Comparison of ENCODE assay signal across 22 cellular contexts in the genomic region with DNA sequence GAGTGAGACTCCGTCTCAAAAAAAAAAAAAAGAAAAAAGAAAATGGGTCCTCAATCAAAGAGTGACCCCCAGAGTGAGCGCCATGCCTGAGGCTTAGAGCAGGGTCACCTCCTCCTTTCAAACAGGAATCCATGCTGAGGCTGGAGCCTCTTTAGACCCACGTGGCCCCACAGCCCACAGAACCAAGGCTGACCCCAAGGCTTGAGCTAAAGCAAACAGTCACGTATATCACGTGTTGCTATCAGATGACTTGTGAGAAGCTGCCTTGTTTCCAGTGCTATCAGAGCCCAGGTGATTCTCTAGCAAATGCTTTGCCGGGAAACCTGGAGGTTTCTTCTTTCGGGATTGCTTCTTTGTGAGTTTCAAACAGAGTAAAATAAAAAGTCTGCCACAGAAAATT. TPM values are rescaled to one million over a fixed set of nuclear protein-coding genes. Genes with fewer than 3 reads are reported as not detected.
DNase-seq lines count a peak whose midpoint lies in the region; ATAC-seq, FAIRE-seq and TF ChIP-seq lines count a peak whose summit lies in the region.
"Had no signal": no experiment of that assay in that cellular context is flagged by ENCODE, and none has a peak within 500 bp of the region (broad histone marks: within the 10 kb centered on the region; RNA-seq: fewer than 3 reads in every experiment).

No MANE protein-coding gene starts in this region.

- H3K4me1 Mint-ChIP-seq in nephron progenitor cell: peaks cover 17% of the 10 kb centered on the region
- H3K4me1 Mint-ChIP-seq: memory B cell; naive thymus-derived CD4-positive, alpha-beta T cell had no signal

- peak overlapping the region; percentile 33; the same call in 1 of the 2 replicates for H3K9ac ChIP-seq in HepG2 (ENCODE audit: insufficient read depth, low read depth, low read length)

- no TSS peak for BruUV-seq in HepG2 (replicated peaks; lab: Mats Ljungman, UMichigan)

- POLR2A ChIA-PET in HepG2 (lab: Yijun Ruan, JAX): interaction anchor here (1.7 to 1.9 kb wide), 2 partner anchors 11 to 16 kb away, joined by 5 read pairs; no protein-coding TSS in a partner anchor

- H3K4me3 ChIP-seq in HepG2 (replicated peaks in 1 of 3; ENCODE audit: insufficient read depth in 1 of 3, low read depth in 2 of 3, low read length in 3 of 3) (no peak overlapping the region), right lobe of liver (no peak overlapping the region), body of pancreas (no peak overlapping the region)
- H3K4me3 ChIP-seq: breast epithelium, uterus had no signal

- 33% methylated on average over 7 of the region's 7 CpGs for WGBS in HepG2 (ENCODE audit: low lambda C conversion rate)
- WGBS in right lobe of liver (ENCODE audit: insufficient coverage, low coverage, low lambda C conversion rate, missing lambda C conversion rate): 44% methylated on average over 6 of the region's 7 CpGs
- 42 to 46% methylated on average over 7 of the region's 7 CpGs for WGBS in body of pancreas, 2 donors

- H3K27me3 ChIP-seq in HepG2 (ENCODE audit: control insufficient read depth in 1 of 2, insufficient read depth in 2 of 2, low read length in 2 of 2) (no peaks in the 10 kb centered on the region), right lobe of liver (no peaks in the 10 kb centered on the region), body of pancreas (no peaks in the 10 kb centered on the region)
- H3K27me3 ChIP-seq: breast epithelium, uterus had no signal

- no peaks in the 10 kb centered on the region for H3K79me2 ChIP-seq in HepG2 (ENCODE audit: insufficient read depth, low read length)

- intact Hi-C loops in HepG2 (cut with micrococcal nuclease; ENCODE audit: unreplicated experiment) (no loop called here), right lobe of liver (cut with DNase I) (no loop called here), body of pancreas (cut with DNase I) (no loop called here)

- FAIRE-seq in HepG2 (lab: Jason Lieb, UNC): no peak
- FAIRE-seq: H1 had no signal

- no peak for TF ChIP-seq CTCF in HepG2 (CRISPR knock-in tag; IDR thresholded peaks at IDR 0.05)
- TF ChIP-seq CTCF in right lobe of liver (IDR thresholded peaks at IDR 0.05): no peak
- no peak for TF ChIP-seq CTCF in body of pancreas (IDR thresholded peaks at IDR 0.05)
- TF ChIP-seq CTCF in nephron progenitor cell (IDR thresholded peaks at IDR 0.05): no peak

- H3K4me1 ChIP-seq in HepG2 (ENCODE audit: insufficient read depth, low read length): peaks cover 16% of the 10 kb centered on the region
- no peaks in the 10 kb centered on the region for H3K4me1 ChIP-seq in right lobe of liver
- no peaks in the 10 kb centered on the region for H3K4me1 ChIP-seq in body of pancreas
- H3K4me1 ChIP-seq: breast epithelium, uterus had no signal

- H3K36me3 ChIP-seq in HepG2 (replicated peaks in 1 of 2; ENCODE audit: control insufficient read depth in 1 of 2, insufficient read depth in 2 of 2, low read length in 2 of 2) (no peaks in the 10 kb centered on the region), right lobe of liver (no peaks in the 10 kb centered on the region), body of pancreas (replicated peaks in 1 of 2; ENCODE audit: insufficient read depth in 1 of 2, low read depth in 2 of 2) (no peaks in the 10 kb centered on the region)
- H3K36me3 ChIP-seq: breast epithelium, uterus had no signal

- H3K4me3 Mint-ChIP-seq in nephron progenitor cell: no peak overlapping the region
- H3K4me3 Mint-ChIP-seq: CD4-positive, alpha-beta T cell; memory B cell; naive thymus-derived CD4-positive, alpha-beta T cell had no signal

- CTCF ChIA-PET in HepG2 (lab: Yijun Ruan, JAX; ENCODE audit: low intra/inter-chr PET ratio, low total read pairs): no interaction called here

- no peak overlapping the region for H3K27ac ChIP-seq in HepG2 (ENCODE audit: extremely low read length, insufficient read depth, low read length)
- no peak overlapping the region for H3K27ac ChIP-seq in right lobe of liver
- no peak overlapping the region for H3K27ac ChIP-seq in body of pancreas
- H3K27ac ChIP-seq: uterus had no signal

- peak; percentile 44 for ATAC-seq in HepG2
- no peak for ATAC-seq in right lobe of liver
- ATAC-seq in body of pancreas: peak; percentile 35
- ATAC-seq: naive thymus-derived CD4-positive, alpha-beta T cell had no signal

- TF ChIP-seq POLR2A in HepG2 (IDR thresholded peaks at IDR 0.05; ENCODE audit: insufficient read depth in 1 of 2, low read depth in 2 of 2, low read length in 2 of 2) (no peak), right lobe of liver (IDR thresholded peaks at IDR 0.05) (no peak), body of pancreas (IDR thresholded peaks at IDR 0.05) (no peak)

- no peaks in the 10 kb centered on the region for H4K20me1 ChIP-seq in HepG2 (ENCODE audit: insufficient read depth, low read length)

- no peaks in the 10 kb centered on the region for H3K9me3 Mint-ChIP-seq in nephron progenitor cell
- H3K9me3 Mint-ChIP-seq: activated T-helper 2 cell treated with anti-CD3 and anti-CD28 coated beads, Interferon-gamma antibody, Interleukin-2, Interleukin-4, amounts not matched to agents 10 μg/mL and 5 μg/mL and 100 μg/mL, durations not matched to agents 14 hours and 24 hours and 36 hours; CD4-positive, alpha-beta T cell; memory B cell had no signal

- H3K27me3 Mint-ChIP-seq in nephron progenitor cell (ENCODE audit: low read depth, poor library complexity): peaks cover 20% of the 10 kb centered on the region
- H3K27me3 Mint-ChIP-seq: CD4-positive, alpha-beta T cell; memory B cell; naive thymus-derived CD4-positive, alpha-beta T cell had no signal

- peak overlapping the region; percentile 36 for H3K4me2 ChIP-seq in HepG2 (ENCODE audit: low read depth, low read length)

- H2AFZ ChIP-seq in HepG2 (ENCODE audit: low read length): no peak overlapping the region

- no peak for TF ChIP-seq EP300 in HepG2 (IDR thresholded peaks at IDR 0.05; ENCODE audit: low read depth in 2 of 2, low read length in 2 of 2)
- no peak for TF ChIP-seq EP300 in HepG2 (CRISPR knock-in tag; IDR thresholded peaks at IDR 0.05; ENCODE audit: borderline replicate concordance)

- DNase-seq in HepG2 (ENCODE audit: low spot score): peak; percentile 31
- no peak for DNase-seq in right lobe of liver
- DNase-seq in body of pancreas: no peak
- DNase-seq in nephron progenitor cell: no peak
- DNase-seq in SW480 (ENCODE audit: low spot score): no peak
- no peak for DNase-seq in COR-L47 (lab: John Stamatoyannopoulos, UW)
- DNase-seq in nucleus accumbens (lab: John Stamatoyannopoulos, UW): no peak
- DNase-seq: activated CD4-positive, alpha-beta T cell treated with anti-CD3 and anti-CD28 coated beads for 4 hours; CD4-positive, alpha-beta T cell; cortex of kidney; GF-D8; naive thymus-derived CD4-positive, alpha-beta T cell; NCI-H1048; NCI-H2171 treated with DMSO at 0.1 percent for 48 hours; NCI-H82; SIG-M5; T-helper 1 cell; uterus had no signal

- peaks cover 13% of the 10 kb centered on the region for H3K36me3 Mint-ChIP-seq in nephron progenitor cell (ENCODE audit: low read depth)
- H3K36me3 Mint-ChIP-seq: memory B cell had no signal

- H3K9me3 ChIP-seq in HepG2 (ENCODE audit: low read length) (no peaks in the 10 kb centered on the region), right lobe of liver (no peaks in the 10 kb centered on the region), body of pancreas (no peaks in the 10 kb centered on the region)
- H3K9me3 ChIP-seq: breast epithelium, uterus had no signal

- in situ Hi-C loops in HepG2 (cut with HindIII; ENCODE audit: extremely low pct_ligation_motif_present, low pct_unique_long_range_greater_than_20kb): no loop called here

- no peak for TF ChIP-seq RAD21 in HepG2 (CRISPR knock-in tag; IDR thresholded peaks at IDR 0.05)

- peak overlapping the region; percentile 74 for H3K27ac Mint-ChIP-seq in nephron progenitor cell
- H3K27ac Mint-ChIP-seq: activated T-helper 2 cell treated with anti-CD3 and anti-CD28 coated beads, Interferon-gamma antibody, Interleukin-2, Interleukin-4, amounts not matched to agents 10 μg/mL and 5 μg/mL and 100 μg/mL, durations not matched to agents 14 hours and 24 hours and 36 hours; CD4-positive, alpha-beta T cell; memory B cell had no signal

TF ChIP-seq in HepG2, 621 proteins besides CTCF, POLR2A, EP300 and RAD21 (continues in another document):
- TF ChIP-seq SAP130 (CRISPR knock-in tag; IDR thresholded peaks at IDR 0.05; ENCODE audit: low read depth) (peak; percentile 29; the same call in 1 of the 2 replicates), ZMAT3 (CRISPR knock-in tag; conservative IDR thresholded peaks at IDR 0.05) (no peak), MYC (CRISPR knock-in tag; IDR thresholded peaks at IDR 0.05; ENCODE audit: borderline replicate concordance) (peak; percentile 47; the same call in 1 of the 2 replicates), MAX (IDR thresholded peaks at IDR 0.05) (peak; percentile 65), ARNTL (CRISPR knock-in tag; IDR thresholded peaks at IDR 0.05) (no peak)

RNA-seq across cellular contexts. Expression of gene DYNC1H1, which starts 31.7 kb away (rescaled TPM):
- total RNA-seq in HepG2 (2016; rRNA removed; fragmentation: Illumina TruSeq; extraction: Trizol) (239 and 386 TPM in 2 replicates), right lobe of liver (100 to 1,000 TPM; 116 to 261 (median 161) TPM), body of pancreas (100 to 1,000 TPM; 171 to 219 TPM)
- 33.0 and 38.5 TPM in 2 replicates for total RNA-seq in HepG2 (2016; cell fraction: cytosol; rRNA removed; fragmentation: Illumina TruSeq; extraction: Trizol; ENCODE audit: low read depth)
- 231 and 328 TPM in 2 replicates for total RNA-seq in HepG2 (2016; cell fraction: insoluble cytoplasmic fraction; rRNA removed; fragmentation: Illumina TruSeq; extraction: Trizol)
- total RNA-seq in HepG2 (2016; cell fraction: membrane; rRNA removed; fragmentation: Illumina TruSeq; extraction: Trizol): 57.3 and 69.8 TPM in 2 replicates
- 296 and 345 TPM in 2 replicates for total RNA-seq in HepG2 (2016; cell fraction: nucleus; rRNA removed; fragmentation: Illumina TruSeq; extraction: Trizol)
- polyA plus RNA-seq in HepG2 (2011; rRNA removed): 74.4 and 102 TPM in 2 replicates
- 102 and 115 TPM in 2 replicates for polyA plus RNA-seq in HepG2 (2011; cell fraction: cytosol; rRNA removed)
- 192 and 221 TPM in 2 replicates for polyA plus RNA-seq in HepG2 (2011; cell fraction: nucleus; rRNA removed)
- polyA plus RNA-seq in HepG2 (2012): 126 and 135 TPM in 2 replicates
- 11.1 and 13.5 TPM in 2 replicates for polyA plus RNA-seq in HepG2 (2016; cell fraction: cytosol; fragmentation: Illumina TruSeq; extraction: Trizol; ENCODE audit: low read depth)
- polyA plus RNA-seq in HepG2 (2016; cell fraction: insoluble cytoplasmic fraction; fragmentation: Illumina TruSeq; extraction: Trizol; ENCODE audit: low read depth): 132 and 159 TPM in 2 replicates
- 18.9 and 22.7 TPM in 2 replicates for polyA plus RNA-seq in HepG2 (2016; cell fraction: membrane; fragmentation: Illumina TruSeq; extraction: Trizol; ENCODE audit: low read depth)
- 236 and 267 TPM in 2 replicates for polyA plus RNA-seq in HepG2 (2016; cell fraction: nucleus; fragmentation: Illumina TruSeq; extraction: Trizol; ENCODE audit: insufficient read depth, low read depth)
- 411 and 518 TPM in 2 replicates for polyA minus RNA-seq in HepG2 (2011; rRNA and poly(A)+ RNA removed; ENCODE audit: low replicate concordance)
- polyA minus RNA-seq in HepG2 (2011; cell fraction: cytosol; rRNA and poly(A)+ RNA removed): 317 and 327 TPM in 2 replicates
- 190 and 258 TPM in 2 replicates for polyA minus RNA-seq in HepG2 (2011; cell fraction: nucleus; rRNA and poly(A)+ RNA removed)

Comparison
In these comparisons a context has a peak if more than half of its experiments do, and no peak if none do; other contexts are left out.
1. ATAC-seq: peak in HepG2 (single experiment) and body of pancreas (single experiment); none in right lobe of liver (0 of 4).